29 cellular contexts compared by ENCODE assay signal in genomic region chr7:125020801-125021200, GRCh38.
"Had no signal": no experiment of that assay in that cellular context is flagged by ENCODE, and none has a peak within 500 bp of the region (broad histone marks: within the 10 kb centered on the region; RNA-seq: fewer than 3 reads in every experiment).

No MANE protein-coding gene starts in this region.

- H3K4me1 ChIP-seq: colonic mucosa, esophagus muscularis mucosa, esophagus squamous epithelium, foreskin keratinocyte, gastrocnemius medialis, gastroesophageal sphincter, heart left ventricle had no signal

- H3K4me3 Mint-ChIP-seq: dendritic cell treated with granulocyte-macrophage colony-stimulating factor and Interleukin-4, amounts not matched to agents 40 ng/mL and 50 ng/mL, for 4 days; effector memory CD8-positive, alpha-beta T cell; endodermal cell had no signal

- FAIRE-seq: colon, endometrium, endothelial cell of umbilical vein, frontal cortex had no signal

- H3K27me3 ChIP-seq: colonic mucosa, dorsolateral prefrontal cortex, esophagus muscularis mucosa, esophagus squamous epithelium, foreskin keratinocyte, gastrocnemius medialis, gastroesophageal sphincter, heart left ventricle, hepatocyte had no signal

- H3K4me2 ChIP-seq: hepatocyte had no signal

- H3K4me1 Mint-ChIP-seq: endodermal cell had no signal

- H3K27ac ChIP-seq: colonic mucosa, coronary artery, dorsolateral prefrontal cortex, epithelial cell of prostate, esophagus muscularis mucosa, esophagus squamous epithelium, foreskin keratinocyte, gastrocnemius medialis, gastroesophageal sphincter, heart left ventricle, hepatocyte had no signal

- H3K36me3 ChIP-seq: colonic mucosa, esophagus muscularis mucosa, esophagus squamous epithelium, gastrocnemius medialis, gastroesophageal sphincter, heart left ventricle had no signal

- H3K27me3 Mint-ChIP-seq: dendritic cell treated with granulocyte-macrophage colony-stimulating factor and Interleukin-4, amounts not matched to agents 40 ng/mL and 50 ng/mL, for 4 days; effector memory CD8-positive, alpha-beta T cell had no signal

- H3K79me2 ChIP-seq: hepatocyte had no signal

- H3K4me3 ChIP-seq: colonic mucosa, coronary artery, dorsolateral prefrontal cortex, esophagus muscularis mucosa, esophagus squamous epithelium, gastrocnemius medialis, gastroesophageal sphincter, heart left ventricle, hepatocyte had no signal

- H2AFZ ChIP-seq: hepatocyte had no signal

- H3K9me3 Mint-ChIP-seq: endodermal cell had no signal

- ATAC-seq: effector memory CD8-positive, alpha-beta T cell; esophagus mucosa; foreskin keratinocyte; gastrocnemius medialis; gastroesophageal sphincter; heart left ventricle had no signal

- DNase-seq: colonic mucosa; cortex of kidney; dermis blood vessel endothelial cell; dorsolateral prefrontal cortex; effector CD4-positive, alpha-beta T cell; effector CD8-positive, alpha-beta T cell; effector memory CD4-positive, alpha-beta T cell; effector memory CD8-positive, alpha-beta T cell; endodermal cell; erythroblast; esophagus squamous epithelium; foreskin fibroblast; foreskin keratinocyte; foreskin melanocyte; gastrocnemius medialis; glutamatergic neuron; head of caudate nucleus; heart left ventricle had no signal

- H3K27ac Mint-ChIP-seq: dendritic cell treated with granulocyte-macrophage colony-stimulating factor and Interleukin-4, amounts not matched to agents 40 ng/mL and 50 ng/mL, for 4 days; effector memory CD8-positive, alpha-beta T cell; endodermal cell had no signal

- H3K9me3 ChIP-seq: colonic mucosa, esophagus muscularis mucosa, esophagus squamous epithelium, gastrocnemius medialis, gastroesophageal sphincter, heart left ventricle had no signal
